8 cellular contexts compared by ENCODE assay signal in the genomic region with DNA sequence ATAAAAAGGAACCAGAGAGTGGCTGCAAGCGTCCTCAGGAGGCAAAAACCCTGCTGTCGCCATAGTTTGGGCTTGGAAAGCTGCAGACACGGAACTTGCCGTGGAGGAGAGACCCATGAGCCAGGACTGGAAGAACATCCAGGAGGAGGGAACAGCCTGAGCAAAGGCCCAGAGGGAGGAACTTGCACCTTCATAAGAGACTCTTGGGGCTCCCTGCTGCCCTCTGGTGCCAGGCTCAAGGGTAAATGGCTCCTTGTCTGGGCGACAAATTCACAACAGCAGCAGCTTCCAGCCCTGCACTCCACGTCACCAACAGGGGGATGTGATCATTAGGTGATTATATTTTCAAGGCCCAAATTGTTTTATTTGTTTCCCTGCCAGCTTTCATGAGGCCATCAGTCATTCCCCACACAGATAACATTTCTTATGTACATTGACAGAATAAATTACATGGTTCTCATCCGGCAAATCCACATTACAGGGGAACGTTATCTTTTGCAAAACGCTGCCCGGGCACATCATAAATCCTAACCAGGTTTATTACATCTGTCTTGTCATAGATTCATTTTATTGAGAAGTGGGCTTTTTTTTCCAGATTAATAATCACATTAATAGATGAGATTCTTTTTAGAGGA.
A peak's percentile ranks its signal among the peaks of the same experiment; 100 is the strongest.
DNase-seq lines count a peak whose midpoint lies in the region; ATAC-seq and TF ChIP-seq lines count a peak whose summit lies in the region.

No MANE protein-coding gene starts in this region.

- peaks cover 4% of the 10 kb centered on the region for H3K27me3 Mint-ChIP-seq in GM23338 (ENCODE audit: insufficient read depth, low read depth, poor library complexity)

- H2AK5ac ChIP-seq in trophoblast cell (ENCODE audit: low read length): no peak overlapping the region

- H3K14ac ChIP-seq in trophoblast cell (ENCODE audit: low read length): no peak overlapping the region

- no peak overlapping the region for H3K4me3 Mint-ChIP-seq in GM23338

- H3K36me3 ChIP-seq in GM23338 (ENCODE audit: insufficient read depth): no peaks in the 10 kb centered on the region
- no peaks in the 10 kb centered on the region for H3K36me3 ChIP-seq in trophoblast cell (ENCODE audit: control insufficient read depth in 1 of 2, insufficient read depth in 2 of 2, low read length in 2 of 2)
- no peaks in the 10 kb centered on the region for H3K36me3 ChIP-seq in vagina

- H3K79me2 ChIP-seq in GM23338 (replicated peaks; ENCODE audit: insufficient read depth) (no peaks in the 10 kb centered on the region), trophoblast cell (ENCODE audit: control insufficient read depth, insufficient read depth, low read length, poor library complexity) (no peaks in the 10 kb centered on the region)

- no peak overlapping the region for H2BK120ac ChIP-seq in trophoblast cell (ENCODE audit: insufficient read depth, low read length, poor library complexity)

- H3K27ac ChIP-seq in C4-2B: no peak overlapping the region
- no peak overlapping the region for H3K27ac ChIP-seq in GM23338 (ENCODE audit: low read depth)
- no peak overlapping the region for H3K27ac ChIP-seq in trophoblast cell (ENCODE audit: low read depth, low read length)
- H3K27ac ChIP-seq in vagina: no peak overlapping the region

- no peak overlapping the region for H3K23ac ChIP-seq in trophoblast cell (ENCODE audit: low read length)

- H2AFZ ChIP-seq in GM23338: no peak overlapping the region
- no peak overlapping the region for H2AFZ ChIP-seq in trophoblast cell (ENCODE audit: insufficient read depth, low read length, poor library complexity)

- H4K8ac ChIP-seq in trophoblast cell (ENCODE audit: low read depth, low read length): no peak overlapping the region

- H3K79me1 ChIP-seq in trophoblast cell (ENCODE audit: low read length): no peaks in the 10 kb centered on the region

- H3K27me3 ChIP-seq in GM23338 (ENCODE audit: insufficient read depth): no peaks in the 10 kb centered on the region
- no peaks in the 10 kb centered on the region for H3K27me3 ChIP-seq in trophoblast cell (ENCODE audit: insufficient read depth, low read length)
- H3K27me3 ChIP-seq in vagina: no peaks in the 10 kb centered on the region

- no peaks in the 10 kb centered on the region for H3F3A ChIP-seq in GM23338 (replicated peaks; ENCODE audit: low read depth)

- no peak overlapping the region for H3K18ac ChIP-seq in trophoblast cell (ENCODE audit: low read length)

- H3K9me3 Mint-ChIP-seq in GM23338: no peaks in the 10 kb centered on the region

- DNase-seq in GM23338 (ENCODE audit: low spot score) (peak; percentile 82), NCI-H460 (ENCODE audit: extremely low read depth, low read depth) (peak; percentile 23), cerebellar cortex (ENCODE audit: low spot score) (peak; percentile 26), trophoblast cell (peak; percentile 4 to 14), vagina (ENCODE audit: extremely low spot score in 2 of 2) (no peak)

- H3K36me3 Mint-ChIP-seq in GM23338 (ENCODE audit: low read depth): no peaks in the 10 kb centered on the region

- intact Hi-C loops in vagina (cut with DNase I): no loop called here

- peak; percentile 92 for ATAC-seq in GM23338
- ATAC-seq in HG03565 (IDR thresholded peaks at IDR 0.05; ENCODE audit: unreplicated experiment): no peak
- no peak for ATAC-seq in HG03175 (IDR thresholded peaks at IDR 0.05; ENCODE audit: unreplicated experiment)

- H3K4me2 ChIP-seq in GM23338 (no peak overlapping the region), trophoblast cell (ENCODE audit: low read length) (no peak overlapping the region)

- H2BK5ac ChIP-seq in trophoblast cell (ENCODE audit: low read depth, low read length, poor library complexity): no peak overlapping the region

- H4K12ac ChIP-seq in trophoblast cell (ENCODE audit: low read depth, low read length): no peak overlapping the region

- no CpG with 5 or more reads among the region's 10 CpGs for WGBS in trophoblast cell (ENCODE audit: extremely low coverage, insufficient coverage, insufficient read length)

- H3K27ac Mint-ChIP-seq in GM23338: no peak overlapping the region

- H3K9me2 ChIP-seq in GM23338 (ENCODE audit: insufficient read depth): 0 out of 2 replicates have a peak, but pooled peaks cover 4% of the 10 kb centered on the region

- peaks cover 27% of the 10 kb centered on the region for H3K4me1 Mint-ChIP-seq in GM23338

- no peaks in the 10 kb centered on the region for H3K9me3 ChIP-seq in trophoblast cell (ENCODE audit: insufficient read depth, low read depth, low read length)
- H3K9me3 ChIP-seq in vagina: no peaks in the 10 kb centered on the region

- H3K4me3 ChIP-seq in GM23338 (no peak overlapping the region), trophoblast cell (ENCODE audit: low read depth, low read length) (no peak overlapping the region), vagina (no peak overlapping the region)

- no peak overlapping the region for H2BK12ac ChIP-seq in trophoblast cell (ENCODE audit: low read length)

- no peak overlapping the region for H4K91ac ChIP-seq in trophoblast cell (ENCODE audit: low read depth, low read length)

- no peaks in the 10 kb centered on the region for H4K20me1 ChIP-seq in GM23338 (replicated peaks; ENCODE audit: insufficient read depth)

- TF ChIP-seq CTCF in C4-2B (conservative IDR thresholded peaks at IDR 0.05): peak; percentile 71
- peak; percentile 73 to 82 for TF ChIP-seq CTCF in GM23338 (conservative IDR thresholded peaks at IDR 0.05; ENCODE audit: low read depth in 2 of 2)
- TF ChIP-seq CTCF in vagina (IDR thresholded peaks at IDR 0.05): no peak

- TF ChIP-seq POLR2A in vagina (IDR thresholded peaks at IDR 0.05): no peak

- H3K4ac ChIP-seq in trophoblast cell (ENCODE audit: low read depth, low read length): no peak overlapping the region

- no peak overlapping the region for H3K9ac ChIP-seq in trophoblast cell (ENCODE audit: low read length)

- no peaks in the 10 kb centered on the region; the same call in 1 of the 2 replicates for H3K4me1 ChIP-seq in GM23338 (ENCODE audit: insufficient read depth)
- peaks cover 2 to 3% of the 10 kb centered on the region in 2 experiments for H3K4me1 ChIP-seq in trophoblast cell (ENCODE audit: control insufficient read depth in 1 of 2, insufficient read depth in 2 of 2, low read length in 2 of 2)
- no peaks in the 10 kb centered on the region for H3K4me1 ChIP-seq in vagina

TF ChIP-seq in GM23338, 12 proteins besides CTCF, POLR2A, EP300 and RAD21 (continues in another document):
- TF ChIP-seq CREB1 (CRISPR knock-in tag; IDR thresholded peaks at IDR 0.05; ENCODE audit: low read depth) (no peak), EZH2 (IDR thresholded peaks at IDR 0.05; ENCODE audit: low read depth, unreplicated experiment) (no peak), POLR2AphosphoS5 (IDR thresholded peaks at IDR 0.05; ENCODE audit: low read depth) (no peak)
- TF ChIP-seq, protein P1, sequence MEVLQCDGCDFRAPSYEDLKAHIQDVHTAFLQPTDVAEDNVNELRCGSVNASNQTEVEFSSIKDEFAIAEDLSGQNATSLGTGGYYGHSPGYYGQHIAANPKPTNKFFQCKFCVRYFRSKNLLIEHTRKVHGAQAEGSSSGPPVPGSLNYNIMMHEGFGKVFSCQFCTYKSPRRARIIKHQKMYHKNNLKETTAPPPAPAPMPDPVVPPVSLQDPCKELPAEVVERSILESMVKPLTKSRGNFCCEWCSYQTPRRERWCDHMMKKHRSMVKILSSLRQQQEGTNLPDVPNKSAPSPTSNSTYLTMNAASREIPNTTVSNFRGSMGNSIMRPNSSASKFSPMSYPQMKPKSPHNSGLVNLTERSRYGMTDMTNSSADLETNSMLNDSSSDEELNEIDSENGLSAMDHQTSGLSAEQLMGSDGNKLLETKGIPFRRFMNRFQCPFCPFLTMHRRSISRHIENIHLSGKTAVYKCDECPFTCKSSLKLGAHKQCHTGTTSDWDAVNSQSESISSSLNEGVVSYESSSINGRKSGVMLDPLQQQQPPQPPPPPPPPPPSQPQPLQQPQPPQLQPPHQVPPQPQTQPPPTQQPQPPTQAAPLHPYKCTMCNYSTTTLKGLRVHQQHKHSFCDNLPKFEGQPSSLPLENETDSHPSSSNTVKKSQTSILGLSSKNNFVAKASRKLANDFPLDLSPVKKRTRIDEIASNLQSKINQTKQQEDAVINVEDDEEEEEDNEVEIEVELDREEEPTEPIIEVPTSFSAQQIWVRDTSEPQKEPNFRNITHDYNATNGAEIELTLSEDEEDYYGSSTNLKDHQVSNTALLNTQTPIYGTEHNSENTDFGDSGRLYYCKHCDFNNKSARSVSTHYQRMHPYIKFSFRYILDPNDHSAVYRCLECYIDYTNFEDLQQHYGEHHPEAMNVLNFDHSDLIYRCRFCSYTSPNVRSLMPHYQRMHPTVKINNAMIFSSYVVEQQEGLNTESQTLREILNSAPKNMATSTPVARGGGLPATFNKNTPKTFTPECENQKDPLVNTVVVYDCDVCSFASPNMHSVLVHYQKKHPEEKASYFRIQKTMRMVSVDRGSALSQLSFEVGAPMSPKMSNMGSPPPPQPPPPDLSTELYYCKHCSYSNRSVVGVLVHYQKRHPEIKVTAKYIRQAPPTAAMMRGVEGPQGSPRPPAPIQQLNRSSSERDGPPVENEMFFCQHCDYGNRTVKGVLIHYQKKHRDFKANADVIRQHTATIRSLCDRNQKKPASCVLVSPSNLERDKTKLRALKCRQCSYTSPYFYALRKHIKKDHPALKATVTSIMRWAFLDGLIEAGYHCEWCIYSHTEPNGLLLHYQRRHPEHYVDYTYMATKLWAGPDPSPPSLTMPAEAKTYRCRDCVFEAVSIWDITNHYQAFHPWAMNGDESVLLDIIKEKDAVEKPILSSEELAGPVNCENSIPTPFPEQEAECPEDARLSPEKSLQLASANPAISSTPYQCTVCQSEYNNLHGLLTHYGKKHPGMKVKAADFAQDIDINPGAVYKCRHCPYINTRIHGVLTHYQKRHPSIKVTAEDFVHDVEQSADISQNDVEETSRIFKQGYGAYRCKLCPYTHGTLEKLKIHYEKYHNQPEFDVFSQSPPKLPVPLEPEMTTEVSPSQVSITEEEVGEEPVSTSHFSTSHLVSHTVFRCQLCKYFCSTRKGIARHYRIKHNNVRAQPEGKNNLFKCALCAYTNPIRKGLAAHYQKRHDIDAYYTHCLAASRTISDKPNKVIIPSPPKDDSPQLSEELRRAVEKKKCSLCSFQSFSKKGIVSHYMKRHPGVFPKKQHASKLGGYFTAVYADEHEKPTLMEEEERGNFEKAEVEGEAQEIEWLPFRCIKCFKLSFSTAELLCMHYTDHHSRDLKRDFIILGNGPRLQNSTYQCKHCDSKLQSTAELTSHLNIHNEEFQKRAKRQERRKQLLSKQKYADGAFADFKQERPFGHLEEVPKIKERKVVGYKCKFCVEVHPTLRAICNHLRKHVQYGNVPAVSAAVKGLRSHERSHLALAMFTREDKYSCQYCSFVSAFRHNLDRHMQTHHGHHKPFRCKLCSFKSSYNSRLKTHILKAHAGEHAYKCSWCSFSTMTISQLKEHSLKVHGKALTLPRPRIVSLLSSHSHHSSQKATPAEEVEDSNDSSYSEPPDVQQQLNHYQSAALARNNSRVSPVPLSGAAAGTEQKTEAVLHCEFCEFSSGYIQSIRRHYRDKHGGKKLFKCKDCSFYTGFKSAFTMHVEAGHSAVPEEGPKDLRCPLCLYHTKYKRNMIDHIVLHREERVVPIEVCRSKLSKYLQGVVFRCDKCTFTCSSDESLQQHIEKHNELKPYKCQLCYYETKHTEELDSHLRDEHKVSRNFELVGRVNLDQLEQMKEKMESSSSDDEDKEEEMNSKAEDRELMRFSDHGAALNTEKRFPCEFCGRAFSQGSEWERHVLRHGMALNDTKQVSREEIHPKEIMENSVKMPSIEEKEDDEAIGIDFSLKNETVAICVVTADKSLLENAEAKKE (CRISPR knock-in tag; IDR thresholded peaks at IDR 0.05): no peak

Comparison
In these comparisons a context has a peak if more than half of its experiments do, and no peak if none do; other contexts are left out.
1. CTCF ChIP-seq: peak in C4-2B (single experiment) and GM23338 (2 of 2); none in vagina (0 of 3).
2. DNase-seq: peak in GM23338 (single experiment), NCI-H460 (single experiment), cerebellar cortex (single experiment) and trophoblast cell (2 of 2); none in vagina (0 of 2).